ENCODE assay signal across 17 cellular contexts in the genomic region with DNA sequence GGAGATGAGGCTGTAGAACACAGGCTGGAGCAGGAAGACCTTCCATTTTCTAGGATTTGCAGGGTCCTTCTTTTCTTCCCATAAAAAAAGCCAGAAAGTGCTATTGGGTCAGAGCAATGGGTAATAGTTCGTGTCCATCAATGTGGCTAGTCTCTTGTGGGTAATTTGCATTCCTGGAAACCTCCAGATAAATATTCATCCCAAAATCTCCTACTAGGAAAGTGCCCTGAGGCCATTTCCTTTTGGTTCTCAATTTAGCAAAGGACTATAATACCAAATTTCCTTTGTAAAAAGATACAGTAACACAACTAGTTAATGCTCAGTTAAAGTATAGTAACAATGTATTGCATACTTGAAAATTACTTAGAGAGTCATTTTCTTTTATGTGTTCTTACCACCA.
DNase-seq lines count a peak whose midpoint lies in the region; ATAC-seq lines count a peak whose summit lies in the region.
"Had no signal": no experiment of that assay in that cellular context is flagged by ENCODE, and none has a peak within 500 bp of the region (broad histone marks: within the 10 kb centered on the region; RNA-seq: fewer than 3 reads in every experiment).

No MANE protein-coding gene starts in this region.

- peaks cover 17% of the 10 kb centered on the region for H3K9me3 ChIP-seq in BLaER1
- H3K9me3 ChIP-seq: Caco-2 had no signal

- no peak for ATAC-seq in stimulated activated memory B cell treated with anti-CD40 and anti-IgM and Interleukin-4, amounts not matched to agents 10 μg/mL and 1 μg/mL and 100 μg/mL, for 72 hours
- ATAC-seq in GM19328 (IDR thresholded peaks at IDR 0.05; ENCODE audit: unreplicated experiment) = no peak
- ATAC-seq: GM23338, HCT116 had no signal

- no peaks in the 10 kb centered on the region for H3K27me3 ChIP-seq in BLaER1

- no peaks in the 10 kb centered on the region for H3K36me3 ChIP-seq in BLaER1

- H3K9me3 Mint-ChIP-seq in stimulated activated memory B cell treated with anti-CD40 and anti-IgM and Interleukin-4, amounts not matched to agents 10 μg/mL and 1 μg/mL and 100 μg/mL, for 72 hours = peaks cover 3% of the 10 kb centered on the region

- H3K4me1 Mint-ChIP-seq in stimulated activated memory B cell treated with anti-CD40 and anti-IgM and Interleukin-4, amounts not matched to agents 10 μg/mL and 1 μg/mL and 100 μg/mL, for 72 hours = peaks cover 11% of the 10 kb centered on the region
- H3K4me1 Mint-ChIP-seq: GM23338, H9 had no signal

- no peak overlapping the region for H3K4me3 Mint-ChIP-seq in stimulated activated memory B cell treated with anti-CD40 and anti-IgM and Interleukin-4, amounts not matched to agents 10 μg/mL and 1 μg/mL and 100 μg/mL, for 72 hours
- H3K4me3 Mint-ChIP-seq: B cell; CD4-positive, alpha-beta memory T cell; GM23338; H9 had no signal

- no peak overlapping the region for H3K9ac ChIP-seq in BLaER1

- H3K4me3 ChIP-seq in BLaER1 = no peak overlapping the region
- H3K4me3 ChIP-seq: GM23338 had no signal

- no peaks in the 10 kb centered on the region for H3K27me3 Mint-ChIP-seq in stimulated activated memory B cell treated with anti-CD40 and anti-IgM and Interleukin-4, amounts not matched to agents 10 μg/mL and 1 μg/mL and 100 μg/mL, for 72 hours
- H3K27me3 Mint-ChIP-seq: B cell; CD4-positive, alpha-beta memory T cell had no signal

- H3K27ac Mint-ChIP-seq in stimulated activated memory B cell treated with anti-CD40 and anti-IgM and Interleukin-4, amounts not matched to agents 10 μg/mL and 1 μg/mL and 100 μg/mL, for 72 hours = peak overlapping the region; percentile 49
- H3K27ac Mint-ChIP-seq: B cell; CD4-positive, alpha-beta memory T cell; GM23338; H9 had no signal

- H3K4me2 ChIP-seq in BLaER1 = peak overlapping the region; percentile 51
- H3K4me2 ChIP-seq: GM23338 had no signal

- DNase-seq in EL = peak; percentile 23
- DNase-seq in RPMI7951 (ENCODE audit: low read depth) = peak; percentile 64
- no peak for DNase-seq in putamen (ENCODE audit: low spot score)
- DNase-seq in HK-2 (ENCODE audit: unreplicated experiment) = no peak
- DNase-seq: C1 segment of cervical spinal cord; Caco-2; CD4-positive, alpha-beta memory T cell; DMS 273 treated with DMSO at 0.1 percent for 48 hours; DMS79; H9 had no signal

- H4K20me1 ChIP-seq in BLaER1 = no peaks in the 10 kb centered on the region

- peaks cover 18% of the 10 kb centered on the region for H3K4me1 ChIP-seq in BLaER1
- H3K4me1 ChIP-seq: Caco-2 had no signal

- no peak overlapping the region for H3K27ac ChIP-seq in BLaER1
- H3K27ac ChIP-seq: 22Rv1 had no signal

- H3K36me3 Mint-ChIP-seq in stimulated activated memory B cell treated with anti-CD40 and anti-IgM and Interleukin-4, amounts not matched to agents 10 μg/mL and 1 μg/mL and 100 μg/mL, for 72 hours = no peaks in the 10 kb centered on the region

Comparison
In these comparisons a context has a peak if more than half of its experiments do, and no peak if none do; other contexts are left out.
1. DNase-seq: peak in EL (single experiment) and RPMI7951 (single experiment); none in putamen (single experiment) and HK-2 (single experiment).